8 cellular contexts compared by ENCODE assay signal in genomic region chr3:124834723-124835718, GRCh38.
DNase-seq lines count a peak whose midpoint lies in the region; ATAC-seq and TF ChIP-seq lines count a peak whose summit lies in the region.

No MANE protein-coding gene starts in this region.

- peak; percentile 62 for DNase-seq in NCI-H1694 (lab: John Stamatoyannopoulos, UW)
- DNase-seq in activated CD4-positive, CD25-positive, alpha-beta regulatory T cell treated with anti-CD3 and anti-CD28 coated beads, Interleukin-2, amount 50 U/mL, for 72 hours, result peak; percentile 31
- DNase-seq in choroid plexus epithelial cell (ENCODE audit: low read depth), result peak; percentile 95
- DNase-seq in memory B cell (ENCODE audit: low spot score in 2 of 2), result peak; percentile 4 to 13
- DNase-seq in stimulated activated CD8-positive, alpha-beta memory T cell treated with anti-CD3 and anti-CD28 coated beads, Interleukin-7, amount 100 ng/mL, for 4 hours (ENCODE audit: low read depth in 2 of 2), result peak; percentile 27 to 31
- DNase-seq in GOT3 (lab: John Stamatoyannopoulos, UW), result no peak

- peak overlapping the region; percentile 29 for H3K4me3 ChIP-seq in choroid plexus epithelial cell (ENCODE audit: low read depth, low read length)

- no peak for TF ChIP-seq CTCF in choroid plexus epithelial cell (conservative IDR thresholded peaks at IDR 0.05; ENCODE audit: low read depth, low read length)

- H3K4me3 Mint-ChIP-seq in memory B cell, result peak overlapping the region; percentile 73

- peaks cover 14% of the 10 kb centered on the region for H3K4me1 Mint-ChIP-seq in memory B cell

- peaks cover 21% of the 10 kb centered on the region for H3K27me3 Mint-ChIP-seq in memory B cell

- ATAC-seq in GM18508 (IDR thresholded peaks at IDR 0.05; ENCODE audit: insufficient read depth, unreplicated experiment) (peak; percentile 70), HG02884 (IDR thresholded peaks at IDR 0.05; ENCODE audit: unreplicated experiment) (peak; percentile 97), memory B cell (ENCODE audit: low read depth) (peak; percentile 89)

- H3K9me3 Mint-ChIP-seq in memory B cell, result no peaks in the 10 kb centered on the region

- peak overlapping the region; percentile 37 for H3K27ac Mint-ChIP-seq in memory B cell

- peaks cover under 1% of the 10 kb centered on the region for H3K36me3 Mint-ChIP-seq in memory B cell
